ENCODE assay signal across 24 cellular contexts in genomic region chr1:156366832-156367231, GRCh38. TPM values are rescaled to one million over a fixed set of nuclear protein-coding genes. Genes with fewer than 3 reads are reported as not detected.
DNase-seq lines count a peak whose midpoint lies in the region; ATAC-seq, FAIRE-seq and TF ChIP-seq lines count a peak whose summit lies in the region.
"Had no signal": no experiment of that assay in that cellular context is flagged by ENCODE, and none has a peak within 500 bp of the region (broad histone marks: within the 10 kb centered on the region; RNA-seq: fewer than 3 reads in every experiment).

No MANE protein-coding gene starts in this region.

- no peak for TF ChIP-seq RAD21 in K562 (CRISPR knock-in tag; conservative IDR thresholded peaks at IDR 0.05 in 1 of 2, IDR thresholded peaks at IDR 0.05 in 1 of 2)

- H3K14ac ChIP-seq in trophoblast cell (ENCODE audit: low read length): peak overlapping the region; percentile 7

- CTCF ChIA-PET in Caco-2 (lab: Charles Lee): interaction anchor here (0.8 to 1.3 kb wide), 2 partner anchors 13 to 17 kb away, joined by 3 read pairs; no protein-coding TSS in a partner anchor
- CTCF ChIA-PET in K562 (lab: Yijun Ruan, JAX; ENCODE audit: low intra/inter-chr PET ratio): no interaction called here

- H3K4me2 ChIP-seq in K562 (ENCODE audit: insufficient read depth, low read length) (no peak overlapping the region; the same call in 1 of the 2 replicates), trophoblast cell (ENCODE audit: low read length) (no peak overlapping the region)
- H3K4me2 ChIP-seq: BLaER1 had no signal

- H3K4me1 ChIP-seq in Caco-2 (peaks cover 45% of the 10 kb centered on the region), K562 (replicated peaks in 1 of 2; ENCODE audit: control insufficient read depth in 2 of 2, insufficient read depth in 2 of 2, low read length in 2 of 2) (peaks cover 0 to 16% of the 10 kb centered on the region in 2 experiments; a peak in 3 of 5 replicates), trophoblast cell (ENCODE audit: control insufficient read depth in 1 of 2, insufficient read depth in 2 of 2, low read length in 2 of 2) (peaks cover 31 to 34% of the 10 kb centered on the region in 2 experiments)
- H3K4me1 ChIP-seq: HAP-1 had no signal

- peak overlapping the region; percentile 26 for H2BK12ac ChIP-seq in trophoblast cell (ENCODE audit: low read length)

- 34% methylated on average over 4 of the region's 4 CpGs for WGBS in K562 (ENCODE audit: insufficient coverage, low coverage, missing lambda C conversion rate)
- no CpG with 5 or more reads among the region's 4 CpGs for WGBS in trophoblast cell (ENCODE audit: extremely low coverage, insufficient coverage, insufficient read length)

- POLR2A ChIA-PET in Caco-2 (lab: Charles Lee): interaction anchor here (0.6 kb wide), 1 partner anchor 9 kb away, joined by 4 read pairs; no protein-coding TSS in a partner anchor
- POLR2A ChIA-PET in K562 (lab: Yijun Ruan, JAX): interaction anchor here (0.6 to 1.0 kb wide), 2 partner anchors 11 to 24 kb away, joined by 3 read pairs; no protein-coding TSS in a partner anchor

- H4K20me1 ChIP-seq in K562 (replicated peaks; ENCODE audit: control insufficient read depth, insufficient read depth, low read length): no peaks in the 10 kb centered on the region
- H4K20me1 ChIP-seq: BLaER1 had no signal

- H2AFZ ChIP-seq in K562 (ENCODE audit: low read depth, low read length): no peak overlapping the region
- no peak overlapping the region for H2AFZ ChIP-seq in trophoblast cell (ENCODE audit: insufficient read depth, low read length, poor library complexity)

- H3K9me3 Mint-ChIP-seq in Caco-2 (ENCODE audit: unreplicated experiment): no peaks in the 10 kb centered on the region
- no peaks in the 10 kb centered on the region for H3K9me3 Mint-ChIP-seq in activated T-helper 2 cell treated with anti-CD3 and anti-CD28 coated beads, Interferon-gamma antibody, Interleukin-2, Interleukin-4, amounts not matched to agents 10 μg/mL and 5 μg/mL and 100 μg/mL, durations not matched to agents 14 hours and 24 hours and 36 hours
- H3K9me3 Mint-ChIP-seq: HFFc6, IgD-negative memory B cell had no signal

- H2AK5ac ChIP-seq in trophoblast cell (ENCODE audit: low read length): peak overlapping the region; percentile 86

- H2BK120ac ChIP-seq in trophoblast cell (ENCODE audit: insufficient read depth, low read length, poor library complexity): peak overlapping the region; percentile 86

- intact Hi-C loops in Caco-2 (cut with micrococcal nuclease; ENCODE audit: unreplicated experiment) (no loop called here), K562 (cut with micrococcal nuclease) (loop anchor here (10.0 kb wide), 1 partner anchor 282 kb away; the partner anchor contains the start of gene MEX3A)
- intact Hi-C loops in activated T-helper 2 cell treated with anti-CD3 and anti-CD28 coated beads, Interferon-gamma antibody, Interleukin-2, Interleukin-4, amounts not matched to agents 10 μg/mL and 5 μg/mL and 100 μg/mL, durations not matched to agents 14 hours and 24 hours and 36 hours (cut with micrococcal nuclease): no loop called here

- FAIRE-seq in K562 (lab: Jason Lieb, UNC): no peak
- FAIRE-seq: D721Med, GM18507 had no signal

- TF ChIP-seq POLR2A in K562 (conservative IDR thresholded peaks at IDR 0.05): no peak

- in situ Hi-C loops in K562 (cut with MboI): no loop called here

- ATAC-seq in K562: peak; percentile 39; the same call in 2 of the 3 replicates
- ATAC-seq: Panc1 had no signal

- H3K4me1 Mint-ChIP-seq in Caco-2 (ENCODE audit: low read depth, unreplicated experiment): peaks cover 22% of the 10 kb centered on the region
- H3K4me1 Mint-ChIP-seq in activated T-helper 2 cell treated with anti-CD3 and anti-CD28 coated beads, Interferon-gamma antibody, Interleukin-2, Interleukin-4, amounts not matched to agents 10 μg/mL and 5 μg/mL and 100 μg/mL, durations not matched to agents 14 hours and 24 hours and 36 hours (ENCODE audit: low read depth): no peaks in the 10 kb centered on the region

- H4K91ac ChIP-seq in trophoblast cell (ENCODE audit: low read depth, low read length): peak overlapping the region; percentile 88

- H3K9ac ChIP-seq in K562 (ENCODE audit: insufficient read depth in 1 of 2, low read depth in 2 of 2, low read length in 2 of 2) (peak overlapping the region in 1 of 2 experiments; percentile 68; a peak in 1 of 4 replicates), trophoblast cell (ENCODE audit: low read length) (no peak overlapping the region)
- H3K9ac ChIP-seq: BLaER1 had no signal

- peak overlapping the region; percentile 78 for H2BK5ac ChIP-seq in trophoblast cell (ENCODE audit: low read depth, low read length, poor library complexity)

- H3K79me2 ChIP-seq in K562 (ENCODE audit: control insufficient read depth, insufficient read depth, low read length) (no peaks in the 10 kb centered on the region), trophoblast cell (ENCODE audit: control insufficient read depth, insufficient read depth, low read length, poor library complexity) (peaks cover 4% of the 10 kb centered on the region)

- H3K9me1 ChIP-seq in K562 (ENCODE audit: control insufficient read depth, insufficient read depth, low read length): no peaks in the 10 kb centered on the region

- H3K4me3 Mint-ChIP-seq in Caco-2 (ENCODE audit: unreplicated experiment): no peak overlapping the region
- no peak overlapping the region for H3K4me3 Mint-ChIP-seq in activated T-helper 2 cell treated with anti-CD3 and anti-CD28 coated beads, Interferon-gamma antibody, Interleukin-2, Interleukin-4, amounts not matched to agents 10 μg/mL and 5 μg/mL and 100 μg/mL, durations not matched to agents 14 hours and 24 hours and 36 hours (ENCODE audit: low read depth)
- H3K4me3 Mint-ChIP-seq: CD4-positive, CD25-positive, alpha-beta regulatory T cell; HFFc6; IgD-negative memory B cell had no signal

- BruUV-seq in Caco-2 (replicated peaks; lab: Mats Ljungman, UMichigan) (no TSS peak), K562 (replicated peaks; lab: Mats Ljungman, UMichigan) (no TSS peak)

- H3K4me3 ChIP-seq in Caco-2 (ENCODE audit: low read depth, low read length) (no peak overlapping the region), K562 (no peak overlapping the region), trophoblast cell (ENCODE audit: low read depth, low read length) (no peak overlapping the region)
- H3K4me3 ChIP-seq: BLaER1, HAP-1 had no signal

- DNase-seq in Caco-2: no peak
- DNase-seq in K562 (ENCODE audit: extremely low read depth in 1 of 4, low spot score in 3 of 4): no peak
- DNase-seq in trophoblast cell: no peak
- DNase-seq in activated T-helper 2 cell treated with anti-CD3 and anti-CD28 coated beads, Interferon-gamma antibody, Interleukin-2, Interleukin-4, amounts not matched to agents 10 μg/mL and 5 μg/mL and 100 μg/mL, durations not matched to agents 14 hours and 24 hours and 36 hours (ENCODE audit: low spot score): no peak
- DNase-seq in NCI-H510A treated with DMSO at 0.1 percent for 48 hours (lab: John Stamatoyannopoulos, UW): no peak
- DNase-seq: CD4-positive, CD25-positive, alpha-beta regulatory T cell; HFFc6; NCI-H1048; NCI-H1417; NCI-H1694; NCI-H2029 treated with DMSO at 0.1 percent for 48 hours; NCI-H2227 treated with DMSO at 0.1 percent for 48 hours; NCI-H69; SHP77 had no signal

- peaks cover 27% of the 10 kb centered on the region for H3K79me1 ChIP-seq in trophoblast cell (ENCODE audit: low read length)

- H3K36me3 ChIP-seq in Caco-2 (ENCODE audit: control insufficient read depth, insufficient read depth, low read length): no peaks in the 10 kb centered on the region
- no peaks in the 10 kb centered on the region for H3K36me3 ChIP-seq in K562 (ENCODE audit: control insufficient read depth, insufficient read depth, low read length)
- H3K36me3 ChIP-seq in trophoblast cell (ENCODE audit: control insufficient read depth in 1 of 2, insufficient read depth in 2 of 2, low read length in 2 of 2): peaks cover 0 to 4% of the 10 kb centered on the region in 2 experiments
- H3K36me3 ChIP-seq: BLaER1, HAP-1 had no signal

- no peaks in the 10 kb centered on the region for H3K9me3 ChIP-seq in Caco-2
- H3K9me3 ChIP-seq in K562 (replicated peaks; ENCODE audit: control insufficient read depth, insufficient read depth, low read depth, low read length): no peaks in the 10 kb centered on the region
- H3K9me3 ChIP-seq in trophoblast cell (ENCODE audit: insufficient read depth, low read depth, low read length): peaks cover 3% of the 10 kb centered on the region
- H3K9me3 ChIP-seq: BLaER1, HAP-1 had no signal

- no peak overlapping the region for H3K23ac ChIP-seq in trophoblast cell (ENCODE audit: low read length)

- H3K4ac ChIP-seq in trophoblast cell (ENCODE audit: low read depth, low read length): peak overlapping the region; percentile 9

- no peaks in the 10 kb centered on the region for H3K27me3 ChIP-seq in Caco-2 (replicated peaks; ENCODE audit: control insufficient read depth, insufficient read depth, low read length)
- H3K27me3 ChIP-seq in K562 (ENCODE audit: control insufficient read depth in 2 of 2, insufficient read depth in 2 of 2, low read length in 2 of 2): peaks cover 2 to 19% of the 10 kb centered on the region in 2 experiments; a peak in 1 of 5 replicates
- no peaks in the 10 kb centered on the region for H3K27me3 ChIP-seq in trophoblast cell (ENCODE audit: insufficient read depth, low read length)

- no peak overlapping the region for H4K12ac ChIP-seq in trophoblast cell (ENCODE audit: low read depth, low read length)

- H3K18ac ChIP-seq in trophoblast cell (ENCODE audit: low read length): peak overlapping the region; percentile 50

- peak overlapping the region; percentile 56 for H3K27ac Mint-ChIP-seq in Caco-2 (ENCODE audit: unreplicated experiment)
- no peak overlapping the region for H3K27ac Mint-ChIP-seq in activated T-helper 2 cell treated with anti-CD3 and anti-CD28 coated beads, Interferon-gamma antibody, Interleukin-2, Interleukin-4, amounts not matched to agents 10 μg/mL and 5 μg/mL and 100 μg/mL, durations not matched to agents 14 hours and 24 hours and 36 hours
- H3K27ac Mint-ChIP-seq: CD4-positive, CD25-positive, alpha-beta regulatory T cell; HFFc6 had no signal

- H4K8ac ChIP-seq in trophoblast cell (ENCODE audit: low read depth, low read length): peak overlapping the region; percentile 25

- TF ChIP-seq CTCF in Caco-2 (IDR thresholded peaks at IDR 0.05; ENCODE audit: insufficient read depth in 1 of 2, low read depth in 1 of 2, low read length in 1 of 2, severe bottlenecking in 1 of 2, unreplicated experiment in 1 of 2): no peak
- TF ChIP-seq CTCF in K562 (IDR thresholded peaks at IDR 0.05 in 2 of 3, conservative IDR thresholded peaks at IDR 0.05 in 1 of 3; ENCODE audit: insufficient read depth in 2 of 3, low read depth in 1 of 3, low read length in 3 of 3): no peak

- TF ChIP-seq EP300 in K562 (IDR thresholded peaks at IDR 0.05; ENCODE audit: low read length): no peak

- H3K27me3 Mint-ChIP-seq in Caco-2 (ENCODE audit: insufficient read depth, unreplicated experiment): no peaks in the 10 kb centered on the region
- peaks cover 52% of the 10 kb centered on the region for H3K27me3 Mint-ChIP-seq in activated T-helper 2 cell treated with anti-CD3 and anti-CD28 coated beads, Interferon-gamma antibody, Interleukin-2, Interleukin-4, amounts not matched to agents 10 μg/mL and 5 μg/mL and 100 μg/mL, durations not matched to agents 14 hours and 24 hours and 36 hours (ENCODE audit: low read depth)

- no peaks in the 10 kb centered on the region for H3K36me3 Mint-ChIP-seq in Caco-2 (ENCODE audit: insufficient read depth, unreplicated experiment)
- no peaks in the 10 kb centered on the region for H3K36me3 Mint-ChIP-seq in activated T-helper 2 cell treated with anti-CD3 and anti-CD28 coated beads, Interferon-gamma antibody, Interleukin-2, Interleukin-4, amounts not matched to agents 10 μg/mL and 5 μg/mL and 100 μg/mL, durations not matched to agents 14 hours and 24 hours and 36 hours (ENCODE audit: low read depth)
- H3K36me3 Mint-ChIP-seq: CD4-positive, CD25-positive, alpha-beta regulatory T cell; IgD-negative memory B cell had no signal

- H3K27ac ChIP-seq in K562 (ENCODE audit: extremely low read depth, low read depth, low read length) (no peak overlapping the region), trophoblast cell (ENCODE audit: low read depth, low read length) (peak overlapping the region; percentile 78)
- H3K27ac ChIP-seq: BLaER1, RWPE1 had no signal

RNA-seq across cellular contexts. Expression of gene RHBG, which starts 2.2 kb away (rescaled TPM):
- total RNA-seq in Caco-2 (2022): 4.6 and 6.5 TPM in 2 replicates
- not detected in 2 replicates for total RNA-seq in K562 (2011; cell fraction: chromatin; rRNA removed; ENCODE audit: low replicate concordance)
- total RNA-seq in K562 (2011; cell fraction: nucleolus; rRNA removed): not detected in 2 replicates
- not detected in 2 replicates for total RNA-seq in K562 (2011; cell fraction: nucleoplasm; rRNA removed)
- not detected in 2 replicates for total RNA-seq in K562 (2014; rRNA removed)
- total RNA-seq in K562 (2014; rRNA removed; fragmentation: Illumina TruSeq; extraction: Trizol): not detected in 2 replicates
- not detected in 2 replicates for total RNA-seq in K562 (2015; rRNA removed; fragmentation: Illumina TruSeq; extraction: Trizol)
- total RNA-seq in K562 (2021): not detected in 2 replicates
- polyA plus RNA-seq in K562 (2011; rRNA removed): not detected in 2 replicates
- not detected in 2 replicates for polyA plus RNA-seq in K562 (2011; cell fraction: cytosol; rRNA removed)
- polyA plus RNA-seq in K562 (2011; cell fraction: nucleus; rRNA removed): not detected in 2 replicates
- polyA plus RNA-seq in K562 (2012): not detected in 2 replicates
- not detected in 2 replicates for polyA plus RNA-seq in K562 (2014; fragmentation: Illumina TruSeq; extraction: Trizol)
- polyA plus RNA-seq in K562 (2014; fragmentation: Nextera tagmentation; extraction: Ambion mirVana): not detected
- polyA plus RNA-seq in K562 (2014; rRNA removed): not detected in 2 replicates
- polyA minus RNA-seq in K562 (2011; rRNA and poly(A)+ RNA removed): not detected in 2 replicates
- polyA minus RNA-seq in K562 (2011; cell fraction: cytosol; rRNA and poly(A)+ RNA removed): not detected in 2 replicates
- not detected in 2 replicates for polyA minus RNA-seq in K562 (2011; cell fraction: nucleus; rRNA and poly(A)+ RNA removed)
- polyA plus RNA-seq in trophoblast cell (2013): 9.3 and 10.1 TPM in 2 replicates
- not detected in 2 replicates for total RNA-seq in activated T-helper 2 cell treated with anti-CD3 and anti-CD28 coated beads, Interferon-gamma antibody, Interleukin-2, Interleukin-4, amounts not matched to agents 10 μg/mL and 5 μg/mL and 100 μg/mL, durations not matched to agents 14 hours and 24 hours and 36 hours
- total RNA-seq: A172; CD4-positive, CD25-positive, alpha-beta regulatory T cell; HFFc6; NCI-H460; SK-MEL-5 had no signal
- polyA plus RNA-seq: CD4-positive, CD25-positive, alpha-beta regulatory T cell; IgD-negative memory B cell had no signal

RNA-seq across cellular contexts. Expression of gene TSACC, which starts 28.5 kb away (rescaled TPM):
- total RNA-seq in Caco-2 (2022) (2.8 and 3.9 TPM in 2 replicates), K562 (2014; rRNA removed) (0.45 and 1.6 TPM in 2 replicates), K562 (2014; rRNA removed; fragmentation: Illumina TruSeq; extraction: Trizol) (1.8 and 2.1 TPM in 2 replicates), K562 (2015; rRNA removed; fragmentation: Illumina TruSeq; extraction: Trizol) (2.5 and 2.6 TPM in 2 replicates), K562 (2021) (1.0 and 1.1 TPM in 2 replicates)
- total RNA-seq in K562 (2011; cell fraction: chromatin; rRNA removed; ENCODE audit: low replicate concordance): 0.67 TPM in 1 of 2 replicates, not detected in the other
- total RNA-seq in K562 (2011; cell fraction: nucleolus; rRNA removed): 1.1 TPM in 1 of 2 replicates, not detected in the other
- total RNA-seq in K562 (2011; cell fraction: nucleoplasm; rRNA removed): 0.59 TPM in 1 of 2 replicates, not detected in the other
- polyA plus RNA-seq in K562 (2011; rRNA removed) (2.1 and 2.2 TPM in 2 replicates), K562 (2014; fragmentation: Illumina TruSeq; extraction: Trizol) (4.5 TPM in 2 replicates), K562 (2014; fragmentation: Nextera tagmentation; extraction: Ambion mirVana) (1 to 10 TPM; 7.3 to 7.4 TPM), K562 (2014; rRNA removed) (5.0 and 7.5 TPM in 2 replicates)
- 1.9 and 3.2 TPM in 2 replicates for polyA plus RNA-seq in K562 (2011; cell fraction: cytosol; rRNA removed)
- polyA plus RNA-seq in K562 (2011; cell fraction: nucleus; rRNA removed): 1.1 and 1.3 TPM in 2 replicates
- 0.96 and 3.3 TPM in 2 replicates for polyA plus RNA-seq in K562 (2012)
- 0.88 and 1.9 TPM in 2 replicates for polyA minus RNA-seq in K562 (2011; rRNA and poly(A)+ RNA removed)
- not detected in 2 replicates for polyA minus RNA-seq in K562 (2011; cell fraction: cytosol; rRNA and poly(A)+ RNA removed)
- 1.1 TPM in 1 of 2 replicates, not detected in the other for polyA minus RNA-seq in K562 (2011; cell fraction: nucleus; rRNA and poly(A)+ RNA removed)
- polyA plus RNA-seq in trophoblast cell (2013): 1.2 and 1.3 TPM in 2 replicates
- total RNA-seq in activated T-helper 2 cell treated with anti-CD3 and anti-CD28 coated beads, Interferon-gamma antibody, Interleukin-2, Interleukin-4, amounts not matched to agents 10 μg/mL and 5 μg/mL and 100 μg/mL, durations not matched to agents 14 hours and 24 hours and 36 hours: 0.39 TPM in 1 of 2 replicates, not detected in the other
- total RNA-seq: CD4-positive, CD25-positive, alpha-beta regulatory T cell had no signal

RNA-seq across cellular contexts. Expression of gene CCT3, which starts 28.7 kb away (rescaled TPM):
- total RNA-seq in Caco-2 (2022) (340 and 380 TPM in 2 replicates), K562 (2014; rRNA removed) (567 and 570 TPM in 2 replicates), K562 (2014; rRNA removed; fragmentation: Illumina TruSeq; extraction: Trizol) (610 and 635 TPM in 2 replicates), K562 (2015; rRNA removed; fragmentation: Illumina TruSeq; extraction: Trizol) (573 and 580 TPM in 2 replicates), K562 (2021) (521 and 542 TPM in 2 replicates)
- 286 and 378 TPM in 2 replicates for total RNA-seq in K562 (2011; cell fraction: chromatin; rRNA removed; ENCODE audit: low replicate concordance)
- total RNA-seq in K562 (2011; cell fraction: nucleolus; rRNA removed): 207 and 211 TPM in 2 replicates
- 281 and 365 TPM in 2 replicates for total RNA-seq in K562 (2011; cell fraction: nucleoplasm; rRNA removed)
- polyA plus RNA-seq in K562 (2011; rRNA removed) (682 and 836 TPM in 2 replicates), K562 (2014; fragmentation: Illumina TruSeq; extraction: Trizol) (536 and 610 TPM in 2 replicates), K562 (2014; fragmentation: Nextera tagmentation; extraction: Ambion mirVana) (1,000 to 10,000 TPM in 1 of 2 experiments, 100 to 1,000 TPM in 1; 871 to 1,167 TPM), K562 (2014; rRNA removed) (475 and 532 TPM in 2 replicates)
- 554 and 570 TPM in 2 replicates for polyA plus RNA-seq in K562 (2011; cell fraction: cytosol; rRNA removed)
- 205 and 257 TPM in 2 replicates for polyA plus RNA-seq in K562 (2011; cell fraction: nucleus; rRNA removed)
- 345 and 420 TPM in 2 replicates for polyA plus RNA-seq in K562 (2012)
- 839 and 1,099 TPM in 2 replicates for polyA minus RNA-seq in K562 (2011; rRNA and poly(A)+ RNA removed)
- polyA minus RNA-seq in K562 (2011; cell fraction: cytosol; rRNA and poly(A)+ RNA removed): 448 and 506 TPM in 2 replicates
- 78.0 and 147 TPM in 2 replicates for polyA minus RNA-seq in K562 (2011; cell fraction: nucleus; rRNA and poly(A)+ RNA removed)
- 206 and 207 TPM in 2 replicates for polyA plus RNA-seq in trophoblast cell (2013)
- 504 and 517 TPM in 2 replicates for total RNA-seq in activated T-helper 2 cell treated with anti-CD3 and anti-CD28 coated beads, Interferon-gamma antibody, Interleukin-2, Interleukin-4, amounts not matched to agents 10 μg/mL and 5 μg/mL and 100 μg/mL, durations not matched to agents 14 hours and 24 hours and 36 hours
